ENCODE assay signal across 4 cellular contexts in the genomic region with DNA sequence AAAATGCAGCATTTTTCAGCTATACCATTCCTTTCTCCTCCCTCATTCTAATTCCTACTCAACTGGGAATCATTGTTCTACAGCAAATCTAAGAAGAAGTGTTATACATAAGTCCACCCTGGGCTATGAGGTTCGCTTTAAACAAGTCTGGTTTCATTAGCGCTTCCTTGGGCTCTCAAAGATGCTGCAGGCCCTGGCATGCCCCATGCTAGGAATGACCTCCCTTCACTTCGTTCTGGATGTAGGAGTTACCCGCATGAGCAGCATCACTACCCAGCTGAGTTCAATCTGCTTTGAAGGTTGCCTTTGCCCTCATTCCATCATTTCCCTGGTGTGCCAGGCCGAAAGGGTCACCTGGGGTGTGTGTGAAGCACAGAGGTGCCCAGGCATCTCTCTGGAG.
"Had no signal": no experiment of that assay in that cellular context is flagged by ENCODE, and none has a peak within 500 bp of the region (broad histone marks: within the 10 kb centered on the region; RNA-seq: fewer than 3 reads in every experiment).

No MANE protein-coding gene starts in this region.

- H2AFZ ChIP-seq: GM23338 had no signal

- H3K4me3 ChIP-seq: GM23338 had no signal

- DNase-seq: H9, HCEC 1CT had no signal

- H3K4me2 ChIP-seq: GM23338 had no signal

- ATAC-seq: GM23338, HepG2 had no signal
